In genomic region chr1:90850925-90851710, GRCh38 we compare ENCODE assay signal across 8 cellular contexts.
DNase-seq lines count a peak whose midpoint lies in the region; ATAC-seq lines count a peak whose summit lies in the region.

No MANE protein-coding gene starts in this region.

- DNase-seq in DMS153 (lab: John Stamatoyannopoulos, UW) (peak; percentile 19), DMS153 treated with DMSO at 0.1 percent for 48 hours (lab: John Stamatoyannopoulos, UW; ENCODE audit: unreplicated experiment) (no peak), NCI-H1930 (lab: John Stamatoyannopoulos, UW) (peak; percentile 60 to 70), cerebellum (ENCODE audit: low spot score) (peak; percentile 94), left kidney (ENCODE audit: low read depth, low spot score) (peak; percentile 89)
- peak; percentile 34 for DNase-seq in activated CD4-positive, CD25-positive, alpha-beta regulatory T cell treated with anti-CD3 and anti-CD28 coated beads, Interleukin-2, amount 50 U/mL, for 16 hours (ENCODE audit: low read depth, low spot score)
- DNase-seq in stimulated activated CD4-positive, alpha-beta T cell treated with anti-CD3 and anti-CD28 coated beads, Interleukin-1b, Interleukin-23, amount 100 ng/mL, for 4 hours (ENCODE audit: low read depth in 2 of 2) = peak; percentile 63 to 74

- ATAC-seq in HG02884 (IDR thresholded peaks at IDR 0.05; ENCODE audit: unreplicated experiment) = peak; percentile 97
